6 cellular contexts compared by ENCODE assay signal in the genomic region with DNA sequence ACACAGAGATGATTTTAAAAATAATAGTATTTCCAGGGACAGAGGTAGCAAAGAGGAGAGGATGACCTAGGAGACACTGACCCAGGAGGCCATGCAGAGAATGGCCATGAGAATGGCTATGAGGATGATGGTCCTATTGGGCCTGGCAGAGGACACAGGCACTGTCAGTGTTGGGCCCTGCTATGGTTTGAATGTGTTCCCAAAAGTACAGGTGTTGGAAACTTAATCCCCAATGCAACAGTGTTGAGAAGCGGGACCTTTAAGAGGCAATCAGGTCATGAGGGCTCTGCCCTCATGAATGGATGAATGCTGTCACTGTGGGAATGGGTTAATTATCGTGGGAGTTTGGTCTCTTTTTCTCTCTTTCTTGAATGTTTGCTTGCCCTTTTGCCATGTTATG.
"Had no signal": no experiment of that assay in that cellular context is flagged by ENCODE, and none has a peak within 500 bp of the region (broad histone marks: within the 10 kb centered on the region; RNA-seq: fewer than 3 reads in every experiment).

No MANE protein-coding gene starts in this region.

- H3K4me1 ChIP-seq: HAP-1 had no signal

- H3K27ac ChIP-seq: GM23248 had no signal

- ATAC-seq: K562 had no signal

- H3K4me3 ChIP-seq: GM23248, HAP-1, K562 had no signal

- DNase-seq: GM23248, GOT3, H7, IMR-90 had no signal

- H3K9me3 ChIP-seq: HAP-1 had no signal

- H3K36me3 ChIP-seq: HAP-1 had no signal
